Comparison of ENCODE assay signal across 9 cellular contexts in the genomic region with DNA sequence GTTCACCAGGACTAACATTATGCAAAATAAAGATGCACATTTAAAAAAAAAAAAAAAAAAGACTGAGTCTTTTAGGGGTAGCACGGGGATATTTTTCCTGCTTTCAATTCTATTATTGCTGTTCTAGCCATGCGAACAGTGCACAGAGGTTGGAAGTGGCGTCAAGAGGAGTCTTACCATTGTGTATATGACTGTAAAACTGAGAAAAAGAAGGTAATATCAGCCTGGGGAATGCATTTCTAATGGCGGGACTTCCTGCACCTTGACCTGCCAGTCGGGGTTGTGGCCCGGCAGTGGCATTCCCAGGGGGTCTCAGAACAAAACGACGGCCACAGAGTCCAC. TPM values are rescaled to one million over a fixed set of nuclear protein-coding genes. Genes with fewer than 3 reads are reported as not detected.
DNase-seq lines count a peak whose midpoint lies in the region; ATAC-seq and TF ChIP-seq lines count a peak whose summit lies in the region.
"Had no signal": no experiment of that assay in that cellular context is flagged by ENCODE, and none has a peak within 500 bp of the region (broad histone marks: within the 10 kb centered on the region; RNA-seq: fewer than 3 reads in every experiment).

No MANE protein-coding gene starts in this region.

- no peak for TF ChIP-seq CTCF in liver (IDR thresholded peaks at IDR 0.05; ENCODE audit: low read depth, low read length, missing input control)
- TF ChIP-seq CTCF in stomach (IDR thresholded peaks at IDR 0.05), result no peak

- H3K9me3 Mint-ChIP-seq in activated CD4-positive, alpha-beta T cell treated with anti-CD3 and anti-CD28 coated beads, Interleukin-2, amount 10 ng/mL, durations not matched to agents 24 days and 14 days, result no peaks in the 10 kb centered on the region
- no peaks in the 10 kb centered on the region for H3K9me3 Mint-ChIP-seq in activated T-helper 17 cell treated with anti-CD3 and anti-CD28 coated beads, Interleukin-2, amount 50 U/mL, for 72 hours

- H3K4me1 Mint-ChIP-seq in activated CD4-positive, alpha-beta T cell treated with anti-CD3 and anti-CD28 coated beads, Interleukin-2, amount 10 ng/mL, durations not matched to agents 24 days and 14 days, result peaks cover 23% of the 10 kb centered on the region
- H3K4me1 Mint-ChIP-seq in activated T-helper 17 cell treated with anti-CD3 and anti-CD28 coated beads, Interleukin-2, amount 50 U/mL, for 72 hours, result peaks cover 10% of the 10 kb centered on the region

- TF ChIP-seq POLR2A in stomach (IDR thresholded peaks at IDR 0.05), result no peak

- TF ChIP-seq RAD21 in liver (IDR thresholded peaks at IDR 0.05), result no peak

- H3K36me3 ChIP-seq in liver (ENCODE audit: control insufficient read depth in 4 of 4, insufficient read depth in 3 of 4, low read depth in 1 of 4, low read length in 3 of 4) (no peaks in the 10 kb centered on the region), stomach (no peaks in the 10 kb centered on the region)

- peaks cover 3 to 33% (median 25%) of the 10 kb centered on the region in 4 donors for H3K27me3 ChIP-seq in liver (ENCODE audit: control insufficient read depth in 4 of 4, insufficient read depth in 4 of 4, low read length in 3 of 4)
- peaks cover 35 to 100% (median 77%) of the 10 kb centered on the region in 3 donors for H3K27me3 ChIP-seq in stomach

- peaks cover 89% of the 10 kb centered on the region for H3K27me3 Mint-ChIP-seq in activated CD4-positive, alpha-beta T cell treated with anti-CD3 and anti-CD28 coated beads, Interleukin-2, amount 10 ng/mL, durations not matched to agents 24 days and 14 days
- peaks cover 75% of the 10 kb centered on the region for H3K27me3 Mint-ChIP-seq in activated T-helper 17 cell treated with anti-CD3 and anti-CD28 coated beads, Interleukin-2, amount 50 U/mL, for 72 hours

- no peak for DNase-seq in activated CD4-positive, alpha-beta T cell treated with anti-CD3 and anti-CD28 coated beads, Interleukin-2, amount 10 ng/mL, durations not matched to agents 24 days and 14 days
- no peak for DNase-seq in activated CD4-positive, alpha-beta T cell treated with anti-CD3 and anti-CD28 coated beads, Interleukin-2, amount 50 U/mL, for 48 hours
- DNase-seq in stomach (no peak), NCI-H524 (lab: John Stamatoyannopoulos, UW) (no peak), NK-92 (lab: John Stamatoyannopoulos, UW; ENCODE audit: unreplicated experiment) (no peak), dermis blood vessel endothelial cell (no peak)

- H3K4me1 ChIP-seq in liver (ENCODE audit: control insufficient read depth in 4 of 4, insufficient read depth in 4 of 4, low read length in 3 of 4) (peaks cover 14 to 22% (median 17%) of the 10 kb centered on the region in 4 donors), stomach (peaks cover 22 to 27% (median 25%) of the 10 kb centered on the region in 4 donors)

- H3K4me3 ChIP-seq in liver (ENCODE audit: low read depth in 1 of 3, low read length in 3 of 3) (peak overlapping the region in 2 of 3 donors; percentile 40 to 41), stomach (peak overlapping the region; percentile 38 to 54 (median 50))

- 7% methylated on average over 8 of the region's 8 CpGs for WGBS in liver
- 7 to 18% (median 9%) methylated on average over 6 to 8 of the region's 8 CpGs for WGBS in stomach, 5 donors

- no peak overlapping the region for H3K27ac ChIP-seq in liver (ENCODE audit: low read depth in 1 of 2, low read length in 2 of 2)
- no peak overlapping the region for H3K27ac ChIP-seq in stomach

- no peak for TF ChIP-seq EP300 in stomach (IDR thresholded peaks at IDR 0.05)

- H3K27ac Mint-ChIP-seq in activated CD4-positive, alpha-beta T cell treated with anti-CD3 and anti-CD28 coated beads, Interleukin-2, amount 10 ng/mL, durations not matched to agents 24 days and 14 days, result no peak overlapping the region
- no peak overlapping the region for H3K27ac Mint-ChIP-seq in activated T-helper 17 cell treated with anti-CD3 and anti-CD28 coated beads, Interleukin-2, amount 50 U/mL, for 72 hours

- ATAC-seq in activated T-helper 17 cell treated with anti-CD3 and anti-CD28 coated beads, Interleukin-2, amount 50 U/mL, for 72 hours (replicated peaks), result no peak

- intact Hi-C loops in activated CD4-positive, alpha-beta T cell treated with anti-CD3 and anti-CD28 coated beads, Interleukin-2, amount 10 ng/mL, durations not matched to agents 24 days and 14 days (cut with micrococcal nuclease), result loop anchor here (5.0 kb wide), 1 partner anchor 1255 kb away; no protein-coding TSS in a partner anchor
- intact Hi-C loops in stomach (cut with DNase I; ENCODE audit: low total_unique reads), result no loop called here

- H3K4me3 Mint-ChIP-seq in activated CD4-positive, alpha-beta T cell treated with anti-CD3 and anti-CD28 coated beads, Interleukin-2, amount 10 ng/mL, durations not matched to agents 24 days and 14 days, result peak overlapping the region; percentile 83
- H3K4me3 Mint-ChIP-seq in activated T-helper 17 cell treated with anti-CD3 and anti-CD28 coated beads, Interleukin-2, amount 50 U/mL, for 72 hours, result peak overlapping the region; percentile 78

- H3K9ac ChIP-seq in liver (ENCODE audit: low read depth in 1 of 2, low read length in 2 of 2), result no peak overlapping the region

- H3K9me3 ChIP-seq in liver (ENCODE audit: control insufficient read depth in 4 of 4, low read length in 3 of 4) (peaks cover 0 to 4% (median 0%) of the 10 kb centered on the region in 4 donors), stomach (peaks cover 0 to 13% (median 9%) of the 10 kb centered on the region in 4 donors)

- H3K36me3 Mint-ChIP-seq in activated CD4-positive, alpha-beta T cell treated with anti-CD3 and anti-CD28 coated beads, Interleukin-2, amount 10 ng/mL, durations not matched to agents 24 days and 14 days (ENCODE audit: low read depth), result no peaks in the 10 kb centered on the region
- H3K36me3 Mint-ChIP-seq in activated T-helper 17 cell treated with anti-CD3 and anti-CD28 coated beads, Interleukin-2, amount 50 U/mL, for 72 hours (ENCODE audit: low read depth), result peaks cover 14% of the 10 kb centered on the region

TF ChIP-seq in liver, 16 proteins besides CTCF, POLR2A, EP300 and RAD21 (continues in another document):
- TF ChIP-seq JUND (IDR thresholded peaks at IDR 0.05) (no peak), EGR1 (IDR thresholded peaks at IDR 0.05; ENCODE audit: low read depth in 2 of 2) (no peak), YY1 (IDR thresholded peaks at IDR 0.05) (no peak), TAF1 (conservative IDR thresholded peaks at IDR 0.05) (no peak), SP1 (IDR thresholded peaks at IDR 0.05) (no peak), NR2F2 (IDR thresholded peaks at IDR 0.05) (no peak), HNF4A (conservative IDR thresholded peaks at IDR 0.05) (no peak), GABPA (IDR thresholded peaks at IDR 0.05 in 1 of 2, conservative IDR thresholded peaks at IDR 0.05 in 1 of 2) (no peak), FOXA1 (IDR thresholded peaks at IDR 0.05) (no peak), FOXA2 (IDR thresholded peaks at IDR 0.05) (no peak), RXRA (IDR thresholded peaks at IDR 0.05) (no peak)
- TF ChIP-seq, protein P1, sequence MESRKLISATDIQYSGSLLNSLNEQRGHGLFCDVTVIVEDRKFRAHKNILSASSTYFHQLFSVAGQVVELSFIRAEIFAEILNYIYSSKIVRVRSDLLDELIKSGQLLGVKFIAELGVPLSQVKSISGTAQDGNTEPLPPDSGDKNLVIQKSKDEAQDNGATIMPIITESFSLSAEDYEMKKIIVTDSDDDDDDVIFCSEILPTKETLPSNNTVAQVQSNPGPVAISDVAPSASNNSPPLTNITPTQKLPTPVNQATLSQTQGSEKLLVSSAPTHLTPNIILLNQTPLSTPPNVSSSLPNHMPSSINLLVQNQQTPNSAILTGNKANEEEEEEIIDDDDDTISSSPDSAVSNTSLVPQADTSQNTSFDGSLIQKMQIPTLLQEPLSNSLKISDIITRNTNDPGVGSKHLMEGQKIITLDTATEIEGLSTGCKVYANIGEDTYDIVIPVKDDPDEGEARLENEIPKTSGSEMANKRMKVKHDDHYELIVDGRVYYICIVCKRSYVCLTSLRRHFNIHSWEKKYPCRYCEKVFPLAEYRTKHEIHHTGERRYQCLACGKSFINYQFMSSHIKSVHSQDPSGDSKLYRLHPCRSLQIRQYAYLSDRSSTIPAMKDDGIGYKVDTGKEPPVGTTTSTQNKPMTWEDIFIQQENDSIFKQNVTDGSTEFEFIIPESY (IDR thresholded peaks at IDR 0.05), result no peak
- TF ChIP-seq, protein P2, sequence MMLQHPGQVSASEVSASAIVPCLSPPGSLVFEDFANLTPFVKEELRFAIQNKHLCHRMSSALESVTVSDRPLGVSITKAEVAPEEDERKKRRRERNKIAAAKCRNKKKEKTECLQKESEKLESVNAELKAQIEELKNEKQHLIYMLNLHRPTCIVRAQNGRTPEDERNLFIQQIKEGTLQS (IDR thresholded peaks at IDR 0.05), result no peak
- TF ChIP-seq, protein P3, sequence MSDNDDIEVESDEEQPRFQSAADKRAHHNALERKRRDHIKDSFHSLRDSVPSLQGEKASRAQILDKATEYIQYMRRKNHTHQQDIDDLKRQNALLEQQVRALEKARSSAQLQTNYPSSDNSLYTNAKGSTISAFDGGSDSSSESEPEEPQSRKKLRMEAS (IDR thresholded peaks at IDR 0.05), result no peak

RNA-seq across cellular contexts. Expression of a gene that starts 13.2 kb away (rescaled TPM):
- not detected in 2 replicates for total RNA-seq in activated CD4-positive, alpha-beta T cell treated with anti-CD3 and anti-CD28 coated beads, Interleukin-2, amount 10 ng/mL, durations not matched to agents 24 days and 14 days
- total RNA-seq in activated T-helper 17 cell treated with anti-CD3 and anti-CD28 coated beads, Interleukin-2, amount 50 U/mL, for 72 hours, result not detected
- total RNA-seq in liver (not detected), stomach (1 to 10 TPM in 1 of 5 donors, not detected in 4; 1.2 TPM), dermis blood vessel endothelial cell (0.17 TPM in 1 of 2 replicates, not detected in the other)
- polyA plus RNA-seq in liver (under 1 TPM in 1 of 2 donors, not detected in 1; 0.05 TPM), stomach (under 1 TPM in 2 of 3 donors, not detected in 1; 0.23 to 0.25 TPM)

RNA-seq across cellular contexts. Expression of a gene that starts 48.5 kb away (rescaled TPM):
- not detected in 2 replicates for total RNA-seq in activated CD4-positive, alpha-beta T cell treated with anti-CD3 and anti-CD28 coated beads, Interleukin-2, amount 10 ng/mL, durations not matched to agents 24 days and 14 days
- total RNA-seq in activated T-helper 17 cell treated with anti-CD3 and anti-CD28 coated beads, Interleukin-2, amount 50 U/mL, for 72 hours, result not detected
- not detected for total RNA-seq in liver
- not detected for polyA plus RNA-seq in liver
- total RNA-seq in stomach, result under 1 TPM in 1 of 5 donors, not detected in 4; 0.55 TPM
- polyA plus RNA-seq in stomach, result under 1 TPM in 1 of 3 donors, not detected in 2; 0.35 TPM
- total RNA-seq in dermis blood vessel endothelial cell, result not detected in 2 replicates

RNA-seq across cellular contexts. Expression of a gene that starts 51.6 kb away (rescaled TPM):
- not detected in 2 replicates for total RNA-seq in activated CD4-positive, alpha-beta T cell treated with anti-CD3 and anti-CD28 coated beads, Interleukin-2, amount 10 ng/mL, durations not matched to agents 24 days and 14 days
- total RNA-seq in activated T-helper 17 cell treated with anti-CD3 and anti-CD28 coated beads, Interleukin-2, amount 50 U/mL, for 72 hours, result not detected
- total RNA-seq in liver, result not detected
- not detected for polyA plus RNA-seq in liver
- not detected for total RNA-seq in stomach
- 1 to 10 TPM in 1 of 3 donors, under 1 TPM in 1, not detected in 1; 0.46 to 1.4 TPM for polyA plus RNA-seq in stomach
- total RNA-seq in dermis blood vessel endothelial cell, result not detected in 2 replicates
- polyA plus RNA-seq: BJ had no signal
